Comparison of ENCODE assay signal across 8 cellular contexts in genomic region chr19:38686530-38686888, GRCh38. TPM values are rescaled to one million over a fixed set of nuclear protein-coding genes. Genes with fewer than 3 reads are reported as not detected.
A peak's percentile ranks its signal among the peaks of the same experiment; 100 is the strongest.
DNase-seq lines count a peak whose midpoint lies in the region; ATAC-seq, FAIRE-seq and TF ChIP-seq lines count a peak whose summit lies in the region.

No MANE protein-coding gene starts in this region.

- H3K4me3 Mint-ChIP-seq in T-cell, result peak overlapping the region in 1 of 3 donors; percentile 50

- H3K27ac Mint-ChIP-seq in T-cell, result peak overlapping the region; percentile 70 to 85

- peak; percentile 7 for TF ChIP-seq CTCF in retinal pigment epithelial cell (conservative IDR thresholded peaks at IDR 0.05; ENCODE audit: low read depth, low read length)

- POLR2A ChIA-PET in T-cell (lab: Charles Lee), result no interaction called here

- ATAC-seq in T-cell (replicated peaks in 1 of 4), result peak; percentile 50 to 88 (median 56)
- ATAC-seq in HG03159 (IDR thresholded peaks at IDR 0.05; ENCODE audit: unreplicated experiment), result no peak

- H3K4me3 ChIP-seq in retinal pigment epithelial cell (ENCODE audit: low read length), result no peak overlapping the region

- peaks cover 44 to 81% (median 69%) of the 10 kb centered on the region in 3 donors for H3K4me1 Mint-ChIP-seq in T-cell

- no peaks in the 10 kb centered on the region for H3K9me3 Mint-ChIP-seq in T-cell

- CTCF ChIA-PET in T-cell (lab: Charles Lee), result interaction anchor here (0.6 to 1.4 kb wide), 6 partner anchors 10 to 227 kb away, joined by 3 to 9 read pairs (median 6); no protein-coding TSS in a partner anchor

- 0 out of 2 replicates have a peak, but pooled peaks have one; percentile 51 for TF ChIP-seq POLR2A in GM12892 (IDR thresholded peaks at IDR 0.05; ENCODE audit: low read depth, low read length)

- H3K27me3 Mint-ChIP-seq in T-cell, result no peaks in the 10 kb centered on the region

- peak; percentile 27 for FAIRE-seq in GM12892 (lab: Jason Lieb, UNC)

- peaks cover 13% of the 10 kb centered on the region for H3K36me3 Mint-ChIP-seq in T-cell

- DNase-seq in GM12892 (ENCODE audit: insufficient read length) (no peak), T-cell (peak in 30 of 34 experiments; percentile 7 to 60 (median 38)), retinal pigment epithelial cell (ENCODE audit: low read depth) (no peak), hippocampal formation (lab: John Stamatoyannopoulos, UW) (no peak), NCI-H187 (lab: John Stamatoyannopoulos, UW) (no peak), NCI-H82 treated with DMSO at 0.1 percent for 48 hours (lab: John Stamatoyannopoulos, UW; ENCODE audit: unreplicated experiment) (no peak)
- DNase-seq in effector CD4-positive, alpha-beta T cell, result peak; percentile 46

RNA-seq across cellular contexts. Expression of gene ACTN4, which starts 39.1 kb away (rescaled TPM):
- 113 TPM for polyA plus RNA-seq in GM12892 (2012; ENCODE audit: missing spikeins)
- total RNA-seq in T-cell, result 100 to 1,000 TPM in 4 of 5 donors, 10 to 100 TPM in 1; 100.0 to 201 (median 175) TPM

RNA-seq across cellular contexts. Expression of gene CAPN12, which starts 57.8 kb away (rescaled TPM):
- polyA plus RNA-seq in GM12892 (2012; ENCODE audit: missing spikeins), result 5.8 TPM
- total RNA-seq in T-cell, result 10 to 100 TPM in 2 of 5 donors, 1 to 10 TPM in 3; 2.5 to 13.8 (median 8.8) TPM

Comparison
In these comparisons a context has a peak if more than half of its experiments do, and no peak if none do; other contexts are left out.
1. DNase-seq: peak in T-cell (30 of 34) and effector CD4-positive, alpha-beta T cell (single experiment); none in GM12892 (single experiment), retinal pigment epithelial cell (single experiment), hippocampal formation (0 of 2), NCI-H187 (0 of 2) and NCI-H82 treated with DMSO at 0.1 percent for 48 hours (single experiment).